In genomic region chr18:48872234-48873145, GRCh38 we compare ENCODE assay signal across 10 cellular contexts.
DNase-seq lines count a peak whose midpoint lies in the region; ATAC-seq lines count a peak whose summit lies in the region.
"Had no signal": no experiment of that assay in that cellular context is flagged by ENCODE, and none has a peak within 500 bp of the region (broad histone marks: within the 10 kb centered on the region; RNA-seq: fewer than 3 reads in every experiment).

No MANE protein-coding gene starts in this region.

- no peaks in the 10 kb centered on the region for H3K27me3 Mint-ChIP-seq in activated T-helper 17 cell treated with anti-CD3 and anti-CD28 coated beads, Interleukin-2, amount 50 U/mL, for 72 hours

- DNase-seq in GM23248 (peak; percentile 77), iris pigment epithelial cell (ENCODE audit: low read depth) (peak; percentile 45), SKM-1 (lab: John Stamatoyannopoulos, UW; ENCODE audit: unreplicated experiment) (no peak), DMS53 treated with DMSO at 0.1 percent for 48 hours (lab: John Stamatoyannopoulos, UW; ENCODE audit: unreplicated experiment) (no peak), amniotic stem cell (lab: John Stamatoyannopoulos, UW) (no peak), SJCRH30 (no peak)
- DNase-seq: NCI-H510A treated with DMSO at 0.1 percent for 48 hours had no signal

- 65 to 68% methylated on average over 19 to 20 of the region's 20 CpGs for WGBS in GM23248 (ENCODE audit: low coverage in 1 of 2, low lambda C conversion rate in 2 of 2, missing lambda C conversion rate in 2 of 2), 2 experiments

- H3K9me2 ChIP-seq in GM23248 (ENCODE audit: insufficient read depth), result no peaks in the 10 kb centered on the region

- H3K4me3 Mint-ChIP-seq in activated T-helper 17 cell treated with anti-CD3 and anti-CD28 coated beads, Interleukin-2, amount 50 U/mL, for 72 hours, result peak overlapping the region; percentile 63

- H3K9me3 Mint-ChIP-seq in activated T-helper 17 cell treated with anti-CD3 and anti-CD28 coated beads, Interleukin-2, amount 50 U/mL, for 72 hours, result no peaks in the 10 kb centered on the region

- H2AFZ ChIP-seq in ACC112 (ENCODE audit: low read length, unreplicated experiment) (peak overlapping the region; percentile 10), GM23248 (no peak overlapping the region)

- peak overlapping the region; percentile 56 for H3K9ac ChIP-seq in GM23248

- H3K36me3 Mint-ChIP-seq in activated T-helper 17 cell treated with anti-CD3 and anti-CD28 coated beads, Interleukin-2, amount 50 U/mL, for 72 hours (ENCODE audit: low read depth), result peaks cover 9% of the 10 kb centered on the region

- H3K27ac ChIP-seq in ACC112 (ENCODE audit: low read depth, low read length), result peak overlapping the region; percentile 82
- H3K27ac ChIP-seq in GM23248, result peak overlapping the region; percentile 86
- H3K27ac ChIP-seq in SJCRH30, result no peak overlapping the region

- peak overlapping the region; percentile 71 for H3K4me2 ChIP-seq in GM23248 (ENCODE audit: unreplicated experiment)

- H3F3A ChIP-seq in GM23248 (ENCODE audit: insufficient read depth), result peaks cover 18% of the 10 kb centered on the region

- no peaks in the 10 kb centered on the region for H4K20me1 ChIP-seq in GM23248 (ENCODE audit: insufficient read depth)

- no peaks in the 10 kb centered on the region for H3K36me3 ChIP-seq in ACC112 (ENCODE audit: insufficient read depth, low read length)
- H3K36me3 ChIP-seq in GM23248 (ENCODE audit: low read depth), result no peaks in the 10 kb centered on the region
- H3K36me3 ChIP-seq in SJCRH30, result no peaks in the 10 kb centered on the region
- H3K36me3 ChIP-seq: HAP-1 had no signal

- in situ Hi-C loops in GM23248 (cut with MboI), result no loop called here

- H3K9me3 ChIP-seq in GM23248 (ENCODE audit: low read depth) (no peaks in the 10 kb centered on the region), SJCRH30 (replicated peaks) (no peaks in the 10 kb centered on the region)
- H3K9me3 ChIP-seq: HAP-1 had no signal

- H3K79me2 ChIP-seq in ACC112 (ENCODE audit: control insufficient read depth, insufficient read depth, low read length, unreplicated experiment), result no peaks in the 10 kb centered on the region
- H3K79me2 ChIP-seq in GM23248 (ENCODE audit: insufficient read depth), result no peaks in the 10 kb centered on the region; the same call in 1 of the 2 replicates

- peak overlapping the region; percentile 30; the same call in 1 of the 2 replicates for H3K4me3 ChIP-seq in ACC112 (ENCODE audit: low read depth, low read length)
- peak overlapping the region; percentile 23; the same call in 1 of the 2 replicates for H3K4me3 ChIP-seq in GM23248
- no peak overlapping the region for H3K4me3 ChIP-seq in SJCRH30
- H3K4me3 ChIP-seq: HAP-1 had no signal

- no peaks in the 10 kb centered on the region for H3K27me3 ChIP-seq in ACC112 (ENCODE audit: insufficient read depth, low read length)
- H3K27me3 ChIP-seq in GM23248 (replicated peaks; ENCODE audit: insufficient read depth), result no peaks in the 10 kb centered on the region
- no peaks in the 10 kb centered on the region for H3K27me3 ChIP-seq in SJCRH30

- peak overlapping the region; percentile 82 for H3K27ac Mint-ChIP-seq in activated T-helper 17 cell treated with anti-CD3 and anti-CD28 coated beads, Interleukin-2, amount 50 U/mL, for 72 hours

- H3K4me1 Mint-ChIP-seq in activated T-helper 17 cell treated with anti-CD3 and anti-CD28 coated beads, Interleukin-2, amount 50 U/mL, for 72 hours, result peaks cover 23% of the 10 kb centered on the region

- ATAC-seq in activated T-helper 17 cell treated with anti-CD3 and anti-CD28 coated beads, Interleukin-2, amount 50 U/mL, for 72 hours (replicated peaks), result no peak

- H3K4me1 ChIP-seq in ACC112 (ENCODE audit: control insufficient read depth, insufficient read depth, low read length, unreplicated experiment) (peaks cover 20% of the 10 kb centered on the region), GM23248 (ENCODE audit: insufficient read depth) (peaks cover 20% of the 10 kb centered on the region), SJCRH30 (peaks cover 22% of the 10 kb centered on the region)
- H3K4me1 ChIP-seq: HAP-1 had no signal

Comparison
In these comparisons a context has a peak if more than half of its experiments do, and no peak if none do; other contexts are left out.
1. DNase-seq: peak in GM23248 (single experiment) and iris pigment epithelial cell (single experiment); none in SKM-1 (single experiment), DMS53 treated with DMSO at 0.1 percent for 48 hours (single experiment), amniotic stem cell (single experiment) and SJCRH30 (0 of 2).